Comparison of ENCODE assay signal across 15 cellular contexts in the genomic region with DNA sequence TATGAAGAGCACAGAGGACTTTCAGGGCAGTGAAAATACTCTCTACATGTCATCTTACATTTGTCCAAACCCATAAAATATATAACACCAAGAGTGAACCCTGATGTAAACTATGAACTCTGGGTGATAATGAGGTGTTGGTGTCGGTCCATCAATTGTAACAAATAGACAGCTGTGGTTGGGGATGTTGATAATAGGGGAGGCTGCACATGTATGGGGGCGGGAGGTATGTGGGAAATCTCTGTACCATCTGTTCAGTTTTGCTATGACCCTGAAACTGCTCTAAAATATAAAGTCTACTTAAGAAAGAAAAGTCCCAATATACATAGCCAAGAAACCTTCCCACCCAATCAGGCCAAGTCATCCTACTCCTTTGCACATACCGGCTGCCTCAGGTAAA.
DNase-seq lines count a peak whose midpoint lies in the region; ATAC-seq and TF ChIP-seq lines count a peak whose summit lies in the region.
"Had no signal": no experiment of that assay in that cellular context is flagged by ENCODE, and none has a peak within 500 bp of the region (broad histone marks: within the 10 kb centered on the region; RNA-seq: fewer than 3 reads in every experiment).

No MANE protein-coding gene starts in this region.

- peaks cover 6% of the 10 kb centered on the region for H3K36me3 Mint-ChIP-seq in nephron (ENCODE audit: low read depth)
- H3K36me3 Mint-ChIP-seq: neural progenitor cell had no signal

- peaks cover 29% of the 10 kb centered on the region for H3K4me1 Mint-ChIP-seq in nephron

- ATAC-seq in left ventricle myocardium superior (no peak), HG03354 (IDR thresholded peaks at IDR 0.05; ENCODE audit: poor library complexity, severe bottlenecking, unreplicated experiment) (no peak), GM21423 (IDR thresholded peaks at IDR 0.05; ENCODE audit: unreplicated experiment) (no peak)

- peak overlapping the region; percentile 82 to 93 (median 88) for H3K27ac Mint-ChIP-seq in nephron
- H3K27ac Mint-ChIP-seq: neural progenitor cell had no signal

- peak overlapping the region; percentile 4 to 53 for H3K27ac ChIP-seq in right atrium auricular region
- H3K27ac ChIP-seq in SJCRH30: peak overlapping the region; percentile 42
- H3K27ac ChIP-seq: BLaER1, neural progenitor cell had no signal

- no peaks in the 10 kb centered on the region for H3K9me3 ChIP-seq in right atrium auricular region
- H3K9me3 ChIP-seq in SJCRH30 (replicated peaks): no peaks in the 10 kb centered on the region; the same call in 1 of the 2 replicates
- H3K9me3 ChIP-seq: BLaER1 had no signal

- H3K4me3 ChIP-seq in right atrium auricular region: no peak overlapping the region
- no peak overlapping the region for H3K4me3 ChIP-seq in SJCRH30
- H3K4me3 ChIP-seq: BLaER1, neural progenitor cell had no signal

- peaks cover 2% of the 10 kb centered on the region for H3K9me3 Mint-ChIP-seq in nephron

- no peak for TF ChIP-seq CTCF in right atrium auricular region (IDR thresholded peaks at IDR 0.05)
- no peak for TF ChIP-seq CTCF in nephron (IDR thresholded peaks at IDR 0.05; ENCODE audit: unreplicated experiment in 3 of 3)

- no peaks in the 10 kb centered on the region for H3K27me3 Mint-ChIP-seq in nephron (ENCODE audit: low read depth)

- DNase-seq in right atrium auricular region (ENCODE audit: low spot score) (no peak), left ventricle myocardium superior (no peak), SJCRH30 (no peak), retina (no peak), NCI-H2227 (lab: John Stamatoyannopoulos, UW; ENCODE audit: unreplicated experiment) (no peak)
- DNase-seq: activated naive CD4-positive, alpha-beta T cell treated with anti-CD3 and anti-CD28 coated beads, Interleukin-2, amount 50 U/mL, for 16 hours; effector CD8-positive, alpha-beta T cell; EL; NCI-H2107; substantia nigra had no signal

- peaks cover 0 to 45% of the 10 kb centered on the region in 2 donors for H3K4me1 ChIP-seq in right atrium auricular region
- peaks cover 17% of the 10 kb centered on the region for H3K4me1 ChIP-seq in SJCRH30
- H3K4me1 ChIP-seq: neural progenitor cell had no signal

- intact Hi-C loops in left ventricle myocardium superior (cut with micrococcal nuclease): loop anchor here (10.0 kb wide), 1 partner anchor 48 kb away; no protein-coding TSS in a partner anchor

- no peaks in the 10 kb centered on the region for H3K27me3 ChIP-seq in right atrium auricular region
- no peaks in the 10 kb centered on the region for H3K27me3 ChIP-seq in SJCRH30
- H3K27me3 ChIP-seq: BLaER1, neural progenitor cell had no signal

- H3K4me3 Mint-ChIP-seq in nephron: no peak overlapping the region
- H3K4me3 Mint-ChIP-seq: neural progenitor cell had no signal

- H3K36me3 ChIP-seq in right atrium auricular region (no peaks in the 10 kb centered on the region), SJCRH30 (no peaks in the 10 kb centered on the region)
- H3K36me3 ChIP-seq: BLaER1, neural progenitor cell had no signal
